Comparison of ENCODE assay signal across 7 cellular contexts in the genomic region with DNA sequence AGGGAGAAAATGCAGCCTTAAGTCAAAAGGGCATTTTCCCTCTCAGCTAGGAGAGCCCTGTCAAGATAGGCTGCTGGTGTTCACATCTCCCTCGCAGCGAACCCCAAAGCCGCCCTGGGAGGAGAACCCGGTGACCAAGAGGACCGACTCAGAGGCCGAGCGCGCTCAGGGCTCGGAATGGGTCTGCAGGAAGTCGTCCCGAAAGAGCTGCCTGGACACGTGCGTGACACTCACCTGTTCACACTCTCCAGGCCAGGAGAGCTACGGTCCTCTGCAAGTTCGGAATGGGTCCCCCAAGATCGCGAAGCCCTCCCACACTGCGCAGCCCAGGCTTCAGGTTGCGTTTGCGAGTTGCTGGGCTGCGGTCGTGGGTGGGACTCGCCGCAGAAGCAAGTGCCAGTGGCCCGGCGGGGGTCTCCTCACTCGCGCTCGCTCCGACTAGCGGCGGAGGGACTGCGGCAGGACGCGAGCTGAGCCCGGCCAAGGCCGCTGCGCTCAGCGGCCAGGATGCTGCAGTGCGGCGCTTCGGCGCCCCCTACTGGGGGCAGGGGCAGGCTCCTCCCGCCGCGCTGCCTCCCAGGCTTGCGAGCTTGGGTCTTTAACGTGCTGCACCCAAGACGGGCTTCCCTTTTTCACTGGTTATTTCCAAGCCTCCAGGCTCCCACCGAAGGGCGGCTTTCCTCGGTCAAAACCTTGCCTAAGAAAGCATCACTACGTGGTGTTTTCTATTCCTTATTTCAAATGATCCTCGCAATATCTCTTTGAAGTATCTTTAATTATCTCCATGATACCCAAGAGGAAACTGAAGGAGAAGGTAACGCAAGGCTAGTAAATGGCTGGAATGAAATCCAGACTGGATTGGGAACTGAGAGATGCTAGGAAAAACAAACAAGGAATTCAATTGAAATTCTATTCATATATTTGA. TPM values are rescaled to one million over a fixed set of nuclear protein-coding genes. Genes with fewer than 3 reads are reported as not detected.
DNase-seq lines count a peak whose midpoint lies in the region; ATAC-seq and TF ChIP-seq lines count a peak whose summit lies in the region.

A gene with protein sequence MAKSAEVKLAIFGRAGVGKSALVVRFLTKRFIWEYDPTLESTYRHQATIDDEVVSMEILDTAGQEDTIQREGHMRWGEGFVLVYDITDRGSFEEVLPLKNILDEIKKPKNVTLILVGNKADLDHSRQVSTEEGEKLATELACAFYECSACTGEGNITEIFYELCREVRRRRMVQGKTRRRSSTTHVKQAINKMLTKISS (minus strand): TSS at position 457 of the 925 bp plus-strand sequence. CDS start 3,928 bp downstream, outside the sequence.

- CTCF ChIA-PET in activated CD4-positive, alpha-beta T cell treated with anti-CD3 and anti-CD28 coated beads, Interleukin-2, amount 10 ng/mL, durations not matched to agents 7 days and 5 days (lab: Charles Lee): interaction anchor here (0.6 to 1.8 kb wide), 16 partner anchors 10 to 885 kb away, joined by 3 to 7 read pairs (median 4); a partner anchor contains a TSS

- peak within 1 kb of the TSS; percentile 56 for H3K4me3 Mint-ChIP-seq in activated CD4-positive, alpha-beta T cell treated with anti-CD3 and anti-CD28 coated beads, Interleukin-2, amount 10 ng/mL, durations not matched to agents 7 days and 5 days

- peak; percentile 50 for DNase-seq in NCI-H1694 (lab: John Stamatoyannopoulos, UW)
- peak; percentile 71 for DNase-seq in activated CD4-positive, alpha-beta T cell treated with anti-CD3 and anti-CD28 coated beads, Interleukin-2, amount 10 ng/mL, durations not matched to agents 7 days and 5 days
- DNase-seq in cortex of kidney (lab: John Stamatoyannopoulos, UW): peak; percentile 9
- DNase-seq in left lung: peak; percentile 79 to 92
- peak; percentile 50 for DNase-seq in stimulated activated CD4-positive, alpha-beta T cell treated with anti-CD3 and anti-CD28 coated beads, Interleukin-2, amount 100 ng/mL, for 4 hours (ENCODE audit: low read depth)

- H3K36me3 ChIP-seq in left lung: no peaks in the 10 kb centered on the region

- H3K36me3 Mint-ChIP-seq in activated CD4-positive, alpha-beta T cell treated with anti-CD3 and anti-CD28 coated beads, Interleukin-2, amount 10 ng/mL, durations not matched to agents 7 days and 5 days (ENCODE audit: low read depth): no peaks in the 10 kb centered on the region

- peaks cover 0 to 11% of the 10 kb centered on the region in 2 donors for H3K4me1 ChIP-seq in left lung

- ATAC-seq in GM18505 (IDR thresholded peaks at IDR 0.05; ENCODE audit: unreplicated experiment): peak; percentile 98
- peak; percentile 97 for ATAC-seq in HG02798 (IDR thresholded peaks at IDR 0.05; ENCODE audit: poor library complexity, unreplicated experiment)
- ATAC-seq in left lung: peak; percentile 100

- H3K27me3 ChIP-seq in left lung: peaks cover 0 to 36% of the 10 kb centered on the region in 2 donors

- peak within 1 kb of the TSS; percentile 26 to 33 for H3K4me3 ChIP-seq in left lung

- H3K9me3 Mint-ChIP-seq in activated CD4-positive, alpha-beta T cell treated with anti-CD3 and anti-CD28 coated beads, Interleukin-2, amount 10 ng/mL, durations not matched to agents 7 days and 5 days: no peaks in the 10 kb centered on the region

- no peaks in the 10 kb centered on the region for H3K9me3 ChIP-seq in left lung

- no peak for TF ChIP-seq POLR2A in GM18505 (IDR thresholded peaks at IDR 0.05; ENCODE audit: borderline replicate concordance, extremely low read depth, insufficient read depth, insufficient read length)

- H3K27me3 Mint-ChIP-seq in activated CD4-positive, alpha-beta T cell treated with anti-CD3 and anti-CD28 coated beads, Interleukin-2, amount 10 ng/mL, durations not matched to agents 7 days and 5 days: peaks cover 39% of the 10 kb centered on the region

- H3K27ac Mint-ChIP-seq in activated CD4-positive, alpha-beta T cell treated with anti-CD3 and anti-CD28 coated beads, Interleukin-2, amount 10 ng/mL, durations not matched to agents 7 days and 5 days: peak within 1 kb of the TSS; percentile 5

- intact Hi-C loops in left lung (cut with DNase I): no loop called here

- peak within 1 kb of the TSS; percentile 64 to 68 for H3K27ac ChIP-seq in left lung

- POLR2A ChIA-PET in activated CD4-positive, alpha-beta T cell treated with anti-CD3 and anti-CD28 coated beads, Interleukin-2, amount 10 ng/mL, durations not matched to agents 7 days and 5 days (lab: Charles Lee): interaction anchor here (0.6 kb wide), 1 partner anchor 1067 kb away, joined by 3 read pairs; no protein-coding TSS in a partner anchor

- peaks cover 9% of the 10 kb centered on the region for H3K4me1 Mint-ChIP-seq in activated CD4-positive, alpha-beta T cell treated with anti-CD3 and anti-CD28 coated beads, Interleukin-2, amount 10 ng/mL, durations not matched to agents 7 days and 5 days

- peak; percentile 96 for TF ChIP-seq CTCF in left lung (IDR thresholded peaks at IDR 0.05)

RNA-seq across cellular contexts. Expression of the gene that starts here (rescaled TPM):
- under 1 TPM; 0.17 to 0.21 TPM for total RNA-seq in activated CD4-positive, alpha-beta T cell treated with anti-CD3 and anti-CD28 coated beads, Interleukin-2, amount 10 ng/mL, durations not matched to agents 7 days and 5 days
- 10 to 100 TPM; 11.5 to 12.4 TPM for total RNA-seq in left lung

Comparison
In these comparisons a context has a peak if more than half of its experiments do, and no peak if none do; other contexts are left out.
1. Peak in every context shown above with its lines: DNase-seq, ATAC-seq, H3K4me3 ChIP-seq and H3K27ac ChIP-seq.
2. RNA of the gene that starts here (total RNA-seq): 11.5 to 12.4 TPM in left lung; 0.17 to 0.21 TPM in activated CD4-positive, alpha-beta T cell treated with anti-CD3 and anti-CD28 coated beads, Interleukin-2, amount 10 ng/mL, durations not matched to agents 7 days and 5 days; every median in the first group is over 10 times any median in the second.
3. Peak in DNase-seq in activated CD4-positive, alpha-beta T cell treated with anti-CD3 and anti-CD28 coated beads, Interleukin-2, amount 10 ng/mL, durations not matched to agents 7 days and 5 days; RNA of the gene not detected or under 1 TPM.
4. DNase-seq: peak in every context shown above with its lines; median percentile 86 in left lung; 71 in activated CD4-positive, alpha-beta T cell treated with anti-CD3 and anti-CD28 coated beads, Interleukin-2, amount 10 ng/mL, durations not matched to agents 7 days and 5 days; 50 in NCI-H1694; 50 in stimulated activated CD4-positive, alpha-beta T cell treated with anti-CD3 and anti-CD28 coated beads, Interleukin-2, amount 100 ng/mL, for 4 hours; 9 in cortex of kidney.